In genomic region chr2:201257381-201257940, GRCh38 we compare ENCODE assay signal across 8 cellular contexts. TPM values are rescaled to one million over a fixed set of nuclear protein-coding genes. Genes with fewer than 3 reads are reported as not detected.
DNase-seq lines count a peak whose midpoint lies in the region; ATAC-seq and TF ChIP-seq lines count a peak whose summit lies in the region.

No MANE protein-coding gene starts in this region.

- H3K4me1 Mint-ChIP-seq in immature natural killer cell = peaks cover 84 to 92% of the 10 kb centered on the region in 2 donors
- H3K4me1 Mint-ChIP-seq in stimulated activated naive CD8-positive, alpha-beta T cell treated with anti-CD3 and anti-CD28 coated beads, Interleukin-15, amount 100 ng/mL, for 72 hours = peaks cover 86% of the 10 kb centered on the region

- no peaks in the 10 kb centered on the region for H3K9me3 Mint-ChIP-seq in immature natural killer cell
- H3K9me3 Mint-ChIP-seq in stimulated activated naive CD8-positive, alpha-beta T cell treated with anti-CD3 and anti-CD28 coated beads, Interleukin-15, amount 100 ng/mL, for 72 hours = peaks cover 0 to under 1% of the 10 kb centered on the region in 2 donors

- peaks cover 30 to 36% (median 31%) of the 10 kb centered on the region in 3 donors for H3K27me3 Mint-ChIP-seq in immature natural killer cell (ENCODE audit: low read depth in 3 of 3)
- no peaks in the 10 kb centered on the region for H3K27me3 Mint-ChIP-seq in stimulated activated naive CD8-positive, alpha-beta T cell treated with anti-CD3 and anti-CD28 coated beads, Interleukin-15, amount 100 ng/mL, for 72 hours

- H3K27ac ChIP-seq in RWPE1 (peak overlapping the region; percentile 98), ascending aorta (peak overlapping the region; percentile 84 to 87)

- peak overlapping the region; percentile 93 to 100 (median 96) for H3K4me3 Mint-ChIP-seq in immature natural killer cell
- peak overlapping the region; percentile 91 to 92 for H3K4me3 Mint-ChIP-seq in stimulated activated naive CD8-positive, alpha-beta T cell treated with anti-CD3 and anti-CD28 coated beads, Interleukin-15, amount 100 ng/mL, for 72 hours

- peak overlapping the region; percentile 71 to 72 for H3K4me3 ChIP-seq in ascending aorta

- H3K36me3 ChIP-seq in ascending aorta = no peaks in the 10 kb centered on the region

- peaks cover 7 to 12% (median 11%) of the 10 kb centered on the region in 3 donors for H3K36me3 Mint-ChIP-seq in immature natural killer cell

- no peaks in the 10 kb centered on the region for H3K9me3 ChIP-seq in ascending aorta

- no peaks in the 10 kb centered on the region for H3K27me3 ChIP-seq in ascending aorta

- peaks cover 2 to 15% of the 10 kb centered on the region in 2 donors for H3K4me1 ChIP-seq in ascending aorta

- intact Hi-C loops in ascending aorta (cut with DNase I) = loop anchor here (5.0 kb wide), 1 partner anchor 195 kb away; the partner anchor contains the start of genes STRADB and TRAK2

- DNase-seq in AG08395 (ENCODE audit: low spot score) = peak; percentile 39
- DNase-seq in RWPE1 (ENCODE audit: low spot score) = peak; percentile 44
- DNase-seq in ascending aorta (ENCODE audit: low spot score in 2 of 2) = peak in 1 of 2 donors; percentile 66
- DNase-seq in immature natural killer cell = peak; percentile 61 to 67 (median 62)
- DNase-seq in stimulated activated naive CD8-positive, alpha-beta T cell treated with anti-CD3 and anti-CD28 coated beads, Interleukin-15, amount 100 ng/mL, for 72 hours = peak; percentile 56 to 64
- DNase-seq in HuH-7.5 (ENCODE audit: low spot score) = no peak

- no peak for TF ChIP-seq CTCF in RWPE1 (conservative IDR thresholded peaks at IDR 0.05; ENCODE audit: low read depth)
- TF ChIP-seq CTCF in ascending aorta (IDR thresholded peaks at IDR 0.05) = peak in 1 of 3 experiments; percentile 3

- POLR2A ChIA-PET in RWPE1 (lab: Yijun Ruan, JAX; ENCODE audit: low non-redundant PET) = no interaction called here

- peak; percentile 58 for ATAC-seq in GM19023 (IDR thresholded peaks at IDR 0.05; ENCODE audit: unreplicated experiment)
- peak; percentile 46 for ATAC-seq in HG03103 (IDR thresholded peaks at IDR 0.05; ENCODE audit: low read depth, unreplicated experiment)
- ATAC-seq in stimulated activated naive CD8-positive, alpha-beta T cell treated with anti-CD3 and anti-CD28 coated beads, Interleukin-15, amount 100 ng/mL, for 72 hours = peak; percentile 39

- peak overlapping the region; percentile 97 to 100 (median 99) for H3K27ac Mint-ChIP-seq in immature natural killer cell
- peak overlapping the region; percentile 98 to 99 for H3K27ac Mint-ChIP-seq in stimulated activated naive CD8-positive, alpha-beta T cell treated with anti-CD3 and anti-CD28 coated beads, Interleukin-15, amount 100 ng/mL, for 72 hours

- CTCF ChIA-PET in RWPE1 (lab: Yijun Ruan, JAX) = no interaction called here

RNA-seq across cellular contexts. Expression of gene CASP8, which starts 2.9 kb away (rescaled TPM):
- 15.2 TPM for total RNA-seq in ascending aorta
- polyA plus RNA-seq in immature natural killer cell = 100 to 1,000 TPM in 1 of 3 donors, 10 to 100 TPM in 2; 20.2 to 116 (median 28.0) TPM
